ENCODE assay signal across 17 cellular contexts in genomic region chr7:27965650-27966049, GRCh38.
DNase-seq lines count a peak whose midpoint lies in the region; ATAC-seq and TF ChIP-seq lines count a peak whose summit lies in the region.
"Had no signal": no experiment of that assay in that cellular context is flagged by ENCODE, and none has a peak within 500 bp of the region (broad histone marks: within the 10 kb centered on the region; RNA-seq: fewer than 3 reads in every experiment).

No MANE protein-coding gene starts in this region.

- ATAC-seq in SK-N-SH treated with all-trans-retinoic acid at 6 μM for 48 hours (peak; percentile 84), GM21360 (IDR thresholded peaks at IDR 0.05; ENCODE audit: unreplicated experiment) (no peak), HG03159 (IDR thresholded peaks at IDR 0.05; ENCODE audit: unreplicated experiment) (no peak)
- ATAC-seq: K562 had no signal

- DNase-seq in AG10803 (ENCODE audit: low read depth) (peak; percentile 31), GM03348 (ENCODE audit: low spot score) (peak; percentile 33), fibroblast of the aortic adventitia (ENCODE audit: low read depth) (peak; percentile 52), NCI-H187 (lab: John Stamatoyannopoulos, UW) (no peak)
- no peak for DNase-seq in stimulated activated CD4-positive, alpha-beta T cell treated with anti-CD3 and anti-CD28 coated beads, Interleukin-2, amount 100 ng/mL, for 48 hours
- DNase-seq: DMS79 treated with DMSO at 0.1 percent for 48 hours, GOT3, NCI-H1417, NCI-H187 treated with DMSO at 0.1 percent for 48 hours, NCI-H2227 treated with DMSO at 0.1 percent for 48 hours, NCI-H510A treated with DMSO at 0.1 percent for 48 hours, NCI-H82, PC-9 had no signal

- no peak for TF ChIP-seq CTCF in AG10803 (conservative IDR thresholded peaks at IDR 0.05; ENCODE audit: low read length)
- no peak for TF ChIP-seq CTCF in fibroblast of the aortic adventitia (IDR thresholded peaks at IDR 0.05; ENCODE audit: insufficient read depth, low read length)

- H3K4me3 ChIP-seq in AG10803 (ENCODE audit: low read length) (no peak overlapping the region), fibroblast of the aortic adventitia (ENCODE audit: low read depth, low read length) (no peak overlapping the region)
- H3K4me3 ChIP-seq: K562, PC-9 had no signal

TF ChIP-seq in SK-N-SH treated with all-trans-retinoic acid at 6 μM for 48 hours, 23 proteins besides CTCF, POLR2A, EP300 and RAD21:
- TF ChIP-seq ESRRG (CRISPR knock-in tag; IDR thresholded peaks at IDR 0.05) (0 out of 2 replicates have a peak, but pooled peaks have one; percentile 4), PPARA (CRISPR knock-in tag; IDR thresholded peaks at IDR 0.05; ENCODE audit: borderline replicate concordance) (no peak), ZNF565 (CRISPR knock-in tag; conservative IDR thresholded peaks at IDR 0.05; ENCODE audit: low read depth) (no peak), BACH2 (CRISPR knock-in tag; IDR thresholded peaks at IDR 0.05; ENCODE audit: borderline replicate concordance) (no peak), ZNF8 (CRISPR knock-in tag; IDR thresholded peaks at IDR 0.05) (0 out of 2 replicates have a peak, but pooled peaks have one; percentile 13), ZNF70 (CRISPR knock-in tag; IDR thresholded peaks at IDR 0.05) (no peak), ISL1 (CRISPR knock-in tag; IDR thresholded peaks at IDR 0.05) (peak; percentile 55), TCF4 (CRISPR knock-in tag; IDR thresholded peaks at IDR 0.05; ENCODE audit: borderline replicate concordance) (peak; percentile 72), CSDC2 (CRISPR knock-in tag; IDR thresholded peaks at IDR 0.05) (no peak), TSHZ2 (CRISPR knock-in tag; IDR thresholded peaks at IDR 0.05) (no peak)

Comparison
In these comparisons a context has a peak if more than half of its experiments do, and no peak if none do; other contexts are left out.
1. DNase-seq: peak in AG10803 (single experiment), GM03348 (single experiment) and fibroblast of the aortic adventitia (single experiment); none in NCI-H187 (0 of 2) and stimulated activated CD4-positive, alpha-beta T cell treated with anti-CD3 and anti-CD28 coated beads, Interleukin-2, amount 100 ng/mL, for 48 hours (0 of 2).